Comparison of ENCODE assay signal across 28 cellular contexts in the genomic region with DNA sequence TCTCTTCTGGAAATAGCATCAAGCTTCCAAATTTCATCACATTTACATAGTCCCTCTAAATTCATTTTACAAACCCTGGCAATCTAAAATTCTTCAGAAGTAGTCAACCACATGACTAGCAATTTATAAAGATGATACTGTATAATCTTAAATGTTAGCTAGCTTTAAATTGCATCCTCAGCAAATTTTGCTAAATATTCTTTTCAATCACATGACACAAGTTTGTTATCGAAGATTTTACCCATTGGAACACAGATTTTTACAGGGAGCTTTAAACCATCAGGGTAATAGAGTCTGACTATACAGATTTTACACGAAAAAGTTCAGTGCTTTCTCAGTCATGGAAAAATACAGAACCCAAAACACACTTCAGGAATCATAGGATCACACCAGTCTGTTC.
"Had no signal": no experiment of that assay in that cellular context is flagged by ENCODE, and none has a peak within 500 bp of the region (broad histone marks: within the 10 kb centered on the region; RNA-seq: fewer than 3 reads in every experiment).

No MANE protein-coding gene starts in this region.

- H3K9me3 ChIP-seq: ascending aorta, colonic mucosa, gastroesophageal sphincter had no signal

- H3K4me3 ChIP-seq: ascending aorta, breast epithelium, cardiac muscle cell, colonic mucosa, esophagus squamous epithelium, gastroesophageal sphincter had no signal

- H3K27me3 ChIP-seq: ascending aorta, breast epithelium, cardiac muscle cell, colonic mucosa, esophagus squamous epithelium, gastroesophageal sphincter had no signal

- H3K4me3 Mint-ChIP-seq: activated CD4-positive, alpha-beta memory T cell treated with anti-CD3 and anti-CD28 coated beads for 36 hours; activated CD4-positive, alpha-beta T cell treated with anti-CD3 and anti-CD28 coated beads for 36 hours; activated CD4-positive, alpha-beta T cell treated with anti-CD3 and anti-CD28 coated beads, Interleukin-2, amount 10 ng/mL, durations not matched to agents 24 days and 14 days; activated CD8-positive, alpha-beta memory T cell treated with anti-CD3 and anti-CD28 coated beads, Interleukin-2, amount 10 ng/mL, durations not matched to agents 7 days and 5 days; activated CD8-positive, alpha-beta T cell treated with anti-CD3 and anti-CD28 coated beads, Interleukin-2, amount 10 ng/mL, durations not matched to agents 7 days and 5 days; activated naive CD4-positive, alpha-beta T cell treated with anti-CD3 and anti-CD28 coated beads, Interleukin-2, amount 10 ng/mL, durations not matched to agents 7 days and 5 days; activated naive CD8-positive, alpha-beta T cell treated with anti-CD3 and anti-CD28 coated beads, Interleukin-2, amount 10 ng/mL, durations not matched to agents 7 days and 5 days; brain had no signal

- H3K4me1 Mint-ChIP-seq: activated CD4-positive, alpha-beta T cell treated with anti-CD3 and anti-CD28 coated beads for 36 hours; activated CD4-positive, alpha-beta T cell treated with anti-CD3 and anti-CD28 coated beads, Interleukin-2, amount 10 ng/mL, durations not matched to agents 24 days and 14 days; activated CD8-positive, alpha-beta memory T cell treated with anti-CD3 and anti-CD28 coated beads, Interleukin-2, amount 10 ng/mL, durations not matched to agents 7 days and 5 days; activated naive CD4-positive, alpha-beta T cell treated with anti-CD3 and anti-CD28 coated beads, Interleukin-2, amount 10 ng/mL, durations not matched to agents 7 days and 5 days; activated naive CD8-positive, alpha-beta T cell treated with anti-CD3 and anti-CD28 coated beads, Interleukin-2, amount 10 ng/mL, durations not matched to agents 7 days and 5 days; brain had no signal

- DNase-seq: activated CD4-positive, alpha-beta memory T cell treated with anti-CD3 and anti-CD28 coated beads for 36 hours; activated CD4-positive, alpha-beta T cell treated with anti-CD3 and anti-CD28 coated beads for 36 hours; activated CD4-positive, alpha-beta T cell treated with anti-CD3 and anti-CD28 coated beads, Interleukin-2, amount 10 ng/mL, durations not matched to agents 24 days and 14 days; activated CD4-positive, CD25-positive, alpha-beta regulatory T cell; activated CD4-positive, CD25-positive, alpha-beta regulatory T cell treated with anti-CD3 and anti-CD28 coated beads, Interleukin-2, amount 50 U/mL, for 72 hours; activated CD8-positive, alpha-beta memory T cell treated with anti-CD3 and anti-CD28 coated beads, Interleukin-2, amount 10 ng/mL, durations not matched to agents 7 days and 5 days; activated CD8-positive, alpha-beta memory T cell treated with anti-CD3 and anti-CD28 coated beads, Interleukin-2, amount 50 U/mL, for 4 hours; activated CD8-positive, alpha-beta T cell treated with anti-CD3 and anti-CD28 coated beads, Interleukin-2, amount 10 ng/mL, durations not matched to agents 7 days and 5 days; activated gamma-delta T cell; activated naive CD4-positive, alpha-beta T cell; activated naive CD4-positive, alpha-beta T cell treated with anti-CD3 and anti-CD28 coated beads, Interleukin-2, amount 10 ng/mL, durations not matched to agents 7 days and 5 days; activated naive CD8-positive, alpha-beta T cell treated with anti-CD3 and anti-CD28 coated beads, Interleukin-2, amount 10 ng/mL, durations not matched to agents 7 days and 5 days; activated T-cell treated with anti-CD3 and anti-CD28 coated beads, Interleukin-2, amount 50 U/mL, for 1 hour; activated T-cell treated with anti-CD3 and anti-CD28 coated beads, Interleukin-2, amount 50 U/mL, for 48 hours; central memory CD4-positive, alpha-beta T cell; cerebellar nuclear complex; colonic mucosa; effector CD8-positive, alpha-beta T cell; esophagus squamous epithelium; foreskin melanocyte; T-helper 2 cell had no signal

- H3K27ac Mint-ChIP-seq: activated CD4-positive, alpha-beta memory T cell treated with anti-CD3 and anti-CD28 coated beads for 36 hours; activated CD4-positive, alpha-beta T cell treated with anti-CD3 and anti-CD28 coated beads for 36 hours; activated CD4-positive, alpha-beta T cell treated with anti-CD3 and anti-CD28 coated beads, Interleukin-2, amount 10 ng/mL, durations not matched to agents 24 days and 14 days; activated CD8-positive, alpha-beta memory T cell treated with anti-CD3 and anti-CD28 coated beads, Interleukin-2, amount 10 ng/mL, durations not matched to agents 7 days and 5 days; activated CD8-positive, alpha-beta T cell treated with anti-CD3 and anti-CD28 coated beads, Interleukin-2, amount 10 ng/mL, durations not matched to agents 7 days and 5 days; activated naive CD4-positive, alpha-beta T cell treated with anti-CD3 and anti-CD28 coated beads, Interleukin-2, amount 10 ng/mL, durations not matched to agents 7 days and 5 days; activated naive CD4-positive, alpha-beta T cell treated with anti-CD3 and anti-CD28 coated beads, Interleukin-2, amount 50 U/mL, for 72 hours; activated naive CD8-positive, alpha-beta T cell treated with anti-CD3 and anti-CD28 coated beads, Interleukin-2, amount 10 ng/mL, durations not matched to agents 7 days and 5 days; brain had no signal

- H3K9me3 Mint-ChIP-seq: activated CD4-positive, alpha-beta memory T cell treated with anti-CD3 and anti-CD28 coated beads for 36 hours; activated CD4-positive, alpha-beta T cell treated with anti-CD3 and anti-CD28 coated beads, Interleukin-2, amount 10 ng/mL, durations not matched to agents 24 days and 14 days; activated naive CD4-positive, alpha-beta T cell treated with anti-CD3 and anti-CD28 coated beads, Interleukin-2, amount 10 ng/mL, durations not matched to agents 7 days and 5 days; activated naive CD8-positive, alpha-beta T cell treated with anti-CD3 and anti-CD28 coated beads, Interleukin-2, amount 10 ng/mL, durations not matched to agents 7 days and 5 days had no signal

- H3K36me3 ChIP-seq: ascending aorta, breast epithelium, cardiac muscle cell, colonic mucosa, esophagus squamous epithelium, gastroesophageal sphincter had no signal

- H3K27ac ChIP-seq: ascending aorta, breast epithelium, cardiac muscle cell, colonic mucosa, epithelial cell of prostate, esophagus squamous epithelium, gastroesophageal sphincter had no signal

- H3K4me1 ChIP-seq: ascending aorta, breast epithelium, colonic mucosa, esophagus squamous epithelium, gastroesophageal sphincter had no signal

- ATAC-seq: activated CD4-positive, alpha-beta T cell treated with anti-CD3 and anti-CD28 coated beads for 36 hours; activated CD8-positive, alpha-beta memory T cell treated with anti-CD3 and anti-CD28 coated beads, Interleukin-2, amount 10 ng/mL, durations not matched to agents 7 days and 5 days; activated CD8-positive, alpha-beta T cell treated with anti-CD3 and anti-CD28 coated beads, Interleukin-2, amount 10 ng/mL, durations not matched to agents 7 days and 5 days; activated naive CD4-positive, alpha-beta T cell treated with anti-CD3 and anti-CD28 coated beads, Interleukin-2, amount 50 U/mL, for 72 hours; gastroesophageal sphincter had no signal

- H3K36me3 Mint-ChIP-seq: activated CD4-positive, alpha-beta memory T cell treated with anti-CD3 and anti-CD28 coated beads for 36 hours; activated CD8-positive, alpha-beta memory T cell treated with anti-CD3 and anti-CD28 coated beads, Interleukin-2, amount 10 ng/mL, durations not matched to agents 7 days and 5 days; activated naive CD4-positive, alpha-beta T cell treated with anti-CD3 and anti-CD28 coated beads, Interleukin-2, amount 10 ng/mL, durations not matched to agents 7 days and 5 days; activated naive CD4-positive, alpha-beta T cell treated with anti-CD3 and anti-CD28 coated beads, Interleukin-2, amount 50 U/mL, for 72 hours; activated naive CD8-positive, alpha-beta T cell treated with anti-CD3 and anti-CD28 coated beads, Interleukin-2, amount 10 ng/mL, durations not matched to agents 7 days and 5 days; brain had no signal

- H3K27me3 Mint-ChIP-seq: activated CD4-positive, alpha-beta memory T cell treated with anti-CD3 and anti-CD28 coated beads for 36 hours; activated CD4-positive, alpha-beta T cell treated with anti-CD3 and anti-CD28 coated beads for 36 hours; activated CD4-positive, alpha-beta T cell treated with anti-CD3 and anti-CD28 coated beads, Interleukin-2, amount 10 ng/mL, durations not matched to agents 24 days and 14 days; activated CD8-positive, alpha-beta memory T cell treated with anti-CD3 and anti-CD28 coated beads, Interleukin-2, amount 10 ng/mL, durations not matched to agents 7 days and 5 days; activated naive CD4-positive, alpha-beta T cell treated with anti-CD3 and anti-CD28 coated beads, Interleukin-2, amount 10 ng/mL, durations not matched to agents 7 days and 5 days; activated naive CD8-positive, alpha-beta T cell treated with anti-CD3 and anti-CD28 coated beads, Interleukin-2, amount 10 ng/mL, durations not matched to agents 7 days and 5 days; brain had no signal
